ENCODE assay signal across 2 cellular contexts in genomic region chrX:21806691-21807090, GRCh38.
TF ChIP-seq lines count a peak whose summit lies in the region.

No MANE protein-coding gene starts in this region.

TF ChIP-seq in HEK293T, 16 proteins besides CTCF, POLR2A, EP300 and RAD21:
- TF ChIP-seq, protein P1, sequence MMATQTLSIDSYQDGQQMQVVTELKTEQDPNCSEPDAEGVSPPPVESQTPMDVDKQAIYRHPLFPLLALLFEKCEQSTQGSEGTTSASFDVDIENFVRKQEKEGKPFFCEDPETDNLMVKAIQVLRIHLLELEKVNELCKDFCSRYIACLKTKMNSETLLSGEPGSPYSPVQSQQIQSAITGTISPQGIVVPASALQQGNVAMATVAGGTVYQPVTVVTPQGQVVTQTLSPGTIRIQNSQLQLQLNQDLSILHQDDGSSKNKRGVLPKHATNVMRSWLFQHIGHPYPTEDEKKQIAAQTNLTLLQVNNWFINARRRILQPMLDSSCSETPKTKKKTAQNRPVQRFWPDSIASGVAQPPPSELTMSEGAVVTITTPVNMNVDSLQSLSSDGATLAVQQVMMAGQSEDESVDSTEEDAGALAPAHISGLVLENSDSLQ (IDR thresholded peaks at IDR 0.05), result peak; percentile 41
- TF ChIP-seq TARDBP (IDR thresholded peaks at IDR 0.05), result no peak
- TF ChIP-seq ARNT (IDR thresholded peaks at IDR 0.05), result no peak

TF ChIP-seq in K562, 482 proteins besides CTCF, POLR2A, EP300 and RAD21:
- TF ChIP-seq ZNF830 (CRISPR knock-in tag; IDR thresholded peaks at IDR 0.05) (no peak), MCM7 (IDR thresholded peaks at IDR 0.05) (no peak), CEBPG (CRISPR knock-in tag; IDR thresholded peaks at IDR 0.05) (no peak), CEBPG (tag; conservative IDR thresholded peaks at IDR 0.05 in 1 of 2, IDR thresholded peaks at IDR 0.05 in 1 of 2) (peak in 1 of 2 experiments; percentile 20; a peak in 1 of 4 replicates), BCLAF1 (IDR thresholded peaks at IDR 0.05; ENCODE audit: borderline replicate concordance in 1 of 2, control insufficient read depth in 1 of 2, low read depth in 2 of 2, low read length in 1 of 2) (no peak), JUND (IDR thresholded peaks at IDR 0.05; ENCODE audit: borderline replicate concordance, low read depth, low read length) (peak; percentile 16; the same call in 1 of the 2 replicates), JUND (tag; IDR thresholded peaks at IDR 0.05; ENCODE audit: borderline replicate concordance, low read depth, low read length) (peak; percentile 39; the same call in 2 of the 3 replicates), ZNF764 (CRISPR knock-in tag; IDR thresholded peaks at IDR 0.05; ENCODE audit: low read depth) (no peak), PRDM10 (IDR thresholded peaks at IDR 0.05; ENCODE audit: partially characterized antibody) (no peak), BMI1 (IDR thresholded peaks at IDR 0.05; ENCODE audit: low read length) (no peak), MEF2D (tag; conservative IDR thresholded peaks at IDR 0.05; ENCODE audit: low read depth) (no peak), MAFK (IDR thresholded peaks at IDR 0.05; ENCODE audit: low read length) (no peak), NR3C1 (CRISPR knock-in tag; IDR thresholded peaks at IDR 0.05) (no peak)
- TF ChIP-seq, protein P2, sequence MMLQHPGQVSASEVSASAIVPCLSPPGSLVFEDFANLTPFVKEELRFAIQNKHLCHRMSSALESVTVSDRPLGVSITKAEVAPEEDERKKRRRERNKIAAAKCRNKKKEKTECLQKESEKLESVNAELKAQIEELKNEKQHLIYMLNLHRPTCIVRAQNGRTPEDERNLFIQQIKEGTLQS (IDR thresholded peaks at IDR 0.05), result peak; percentile 79
- TF ChIP-seq, protein P2 (CRISPR knock-in tag; conservative IDR thresholded peaks at IDR 0.05), result no peak
- TF ChIP-seq, protein P3, sequence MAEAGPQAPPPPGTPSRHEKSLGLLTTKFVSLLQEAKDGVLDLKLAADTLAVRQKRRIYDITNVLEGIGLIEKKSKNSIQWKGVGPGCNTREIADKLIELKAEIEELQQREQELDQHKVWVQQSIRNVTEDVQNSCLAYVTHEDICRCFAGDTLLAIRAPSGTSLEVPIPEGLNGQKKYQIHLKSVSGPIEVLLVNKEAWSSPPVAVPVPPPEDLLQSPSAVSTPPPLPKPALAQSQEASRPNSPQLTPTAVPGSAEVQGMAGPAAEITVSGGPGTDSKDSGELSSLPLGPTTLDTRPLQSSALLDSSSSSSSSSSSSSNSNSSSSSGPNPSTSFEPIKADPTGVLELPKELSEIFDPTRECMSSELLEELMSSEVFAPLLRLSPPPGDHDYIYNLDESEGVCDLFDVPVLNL (CRISPR knock-in tag; IDR thresholded peaks at IDR 0.05; ENCODE audit: low read depth), result no peak
TF ChIP-seq in K562: peak in this region for 3.
